Comparison of ENCODE assay signal across 31 cellular contexts in the genomic region with DNA sequence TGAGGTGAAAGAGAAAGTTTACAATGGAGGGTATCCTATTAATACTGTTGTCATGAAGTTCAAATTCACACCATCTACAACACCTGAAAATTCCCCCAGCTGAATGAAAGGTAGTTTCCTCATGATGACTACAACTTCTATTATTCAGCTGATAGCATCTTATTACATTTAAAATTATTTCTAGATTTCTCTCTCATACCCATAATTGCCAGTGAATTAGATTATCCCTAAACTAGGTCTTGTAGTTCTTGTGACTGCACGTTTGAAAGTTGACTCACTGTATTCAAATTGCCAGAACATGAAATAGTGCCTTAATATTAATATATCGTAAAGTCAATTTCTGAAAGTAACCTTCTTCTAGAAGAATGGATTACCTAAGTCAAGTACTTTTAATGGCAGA.
"Had no signal": no experiment of that assay in that cellular context is flagged by ENCODE, and none has a peak within 500 bp of the region (broad histone marks: within the 10 kb centered on the region; RNA-seq: fewer than 3 reads in every experiment).

No MANE protein-coding gene starts in this region.

- ATAC-seq: activated CD4-positive, alpha-beta T cell treated with anti-CD3 and anti-CD28 coated beads for 36 hours; activated CD4-positive, CD25-positive, alpha-beta regulatory T cell treated with anti-CD3 and anti-CD28 coated beads, Interleukin-2, amount 50 U/mL, for 24 hours; activated CD8-positive, alpha-beta T cell treated with anti-CD3 and anti-CD28 coated beads, Interleukin-2, amount 10 ng/mL, durations not matched to agents 7 days and 5 days; activated naive CD8-positive, alpha-beta T cell treated with anti-CD3 and anti-CD28 coated beads, Interleukin-2, amount 50 U/mL, for 24 hours; Right ventricle myocardium inferior; WTC11 had no signal

- H3K36me3 ChIP-seq: colonic mucosa had no signal

- H3K27ac Mint-ChIP-seq: activated CD4-positive, alpha-beta T cell treated with anti-CD3 and anti-CD28 coated beads for 36 hours; activated CD4-positive, alpha-beta T cell treated with anti-CD3 and anti-CD28 coated beads, Interleukin-2, amount 10 ng/mL, durations not matched to agents 7 days and 5 days; activated CD8-positive, alpha-beta T cell treated with anti-CD3 and anti-CD28 coated beads, Interleukin-2, amount 10 ng/mL, durations not matched to agents 7 days and 5 days; activated naive CD8-positive, alpha-beta T cell; activated naive CD8-positive, alpha-beta T cell treated with anti-CD3 and anti-CD28 coated beads, Interleukin-2, amount 50 U/mL, for 24 hours; activated T-cell treated with anti-CD3 and anti-CD28 coated beads, Interleukin-2, amount 50 U/mL, for 24 hours; activated T-helper 2 cell treated with anti-CD3 and anti-CD28 coated beads, Interferon-gamma antibody, Interleukin-2, Interleukin-4, amounts not matched to agents 10 μg/mL and 5 μg/mL and 100 μg/mL, durations not matched to agents 14 hours and 24 hours and 36 hours; brain; T-helper 1 cell treated with Interleukin-12 subunit alpha and Interleukin-12 subunit beta and Interleukin-4 antibody, amounts not matched to agents 30 μg/mL and 1 μg/mL, for 36 hours; T-helper 2 cell treated with Interferon-gamma antibody and Interleukin-4, amounts not matched to agents 5 μg/mL and 100 μg/mL, for 36 hours; WTC11 had no signal

- H3K4me3 ChIP-seq: colonic mucosa, PC-9 had no signal

- DNase-seq: activated CD4-positive, alpha-beta T cell treated with anti-CD3 and anti-CD28 coated beads for 36 hours; activated CD4-positive, alpha-beta T cell treated with anti-CD3 and anti-CD28 coated beads, Interleukin-2, amount 10 ng/mL, durations not matched to agents 7 days and 5 days; activated CD4-positive, alpha-beta T cell treated with anti-CD3 and anti-CD28 coated beads, Interleukin-2, amount 50 U/mL, for 48 hours; activated CD8-positive, alpha-beta T cell treated with anti-CD3 and anti-CD28 coated beads, Interleukin-2, amount 10 ng/mL, durations not matched to agents 7 days and 5 days; activated gamma-delta T cell; activated naive CD4-positive, alpha-beta T cell treated with Interleukin-2 at 50 U/mL for 16 hours; activated naive CD8-positive, alpha-beta T cell treated with anti-CD3 and anti-CD28 coated beads, Interleukin-2, amount 50 U/mL, for 24 hours; activated T-cell treated with anti-CD3 and anti-CD28 coated beads, Interleukin-2, amount 50 U/mL, for 24 hours; anterior cingulate cortex; central memory CD4-positive, alpha-beta T cell; colonic mucosa; NCI-H1092 treated with DMSO at 0.1 percent for 48 hours; NCI-H1417 treated with DMSO at 0.1 percent for 48 hours; NCI-H1930; NCI-H2081 treated with DMSO at 0.1 percent for 48 hours; NCI-H345; NCI-H510A; NCI-H526; NCI-H748 treated with DMSO at 0.1 percent for 48 hours; NK-92 treated with Interleukin-12 subunit alpha and Interleukin-12 subunit beta, amount 100 ng/mL, for 24 hours; PC-9; SIG-M5 had no signal

- H3K4me3 Mint-ChIP-seq: activated CD4-positive, alpha-beta T cell treated with anti-CD3 and anti-CD28 coated beads for 36 hours; activated CD4-positive, alpha-beta T cell treated with anti-CD3 and anti-CD28 coated beads, Interleukin-2, amount 10 ng/mL, durations not matched to agents 7 days and 5 days; activated CD8-positive, alpha-beta T cell treated with anti-CD3 and anti-CD28 coated beads, Interleukin-2, amount 10 ng/mL, durations not matched to agents 7 days and 5 days; activated naive CD8-positive, alpha-beta T cell; activated naive CD8-positive, alpha-beta T cell treated with anti-CD3 and anti-CD28 coated beads, Interleukin-2, amount 50 U/mL, for 24 hours; activated T-cell treated with anti-CD3 and anti-CD28 coated beads, Interleukin-2, amount 50 U/mL, for 24 hours; brain; T-helper 1 cell treated with Interleukin-12 subunit alpha and Interleukin-12 subunit beta and Interleukin-4 antibody, amounts not matched to agents 30 μg/mL and 1 μg/mL, for 36 hours; T-helper 2 cell treated with Interferon-gamma antibody and Interleukin-4, amounts not matched to agents 5 μg/mL and 100 μg/mL, for 36 hours; WTC11 had no signal

- H2AFZ ChIP-seq: PC-9 had no signal

- H3K27me3 Mint-ChIP-seq: activated CD4-positive, alpha-beta T cell treated with anti-CD3 and anti-CD28 coated beads for 36 hours; activated CD4-positive, alpha-beta T cell treated with anti-CD3 and anti-CD28 coated beads, Interleukin-2, amount 10 ng/mL, durations not matched to agents 7 days and 5 days; activated naive CD8-positive, alpha-beta T cell; activated naive CD8-positive, alpha-beta T cell treated with anti-CD3 and anti-CD28 coated beads, Interleukin-2, amount 50 U/mL, for 24 hours; activated T-cell treated with anti-CD3 and anti-CD28 coated beads, Interleukin-2, amount 50 U/mL, for 24 hours; brain had no signal

- H3K27me3 ChIP-seq: colonic mucosa had no signal

- H3K27ac ChIP-seq: colonic mucosa, PC-9, RWPE1 had no signal

- H3K9me3 ChIP-seq: colonic mucosa had no signal

- H3K4me1 Mint-ChIP-seq: brain, WTC11 had no signal

- H3K9me3 Mint-ChIP-seq: activated CD4-positive, alpha-beta T cell treated with anti-CD3 and anti-CD28 coated beads, Interleukin-2, amount 10 ng/mL, durations not matched to agents 7 days and 5 days; activated naive CD8-positive, alpha-beta T cell treated with anti-CD3 and anti-CD28 coated beads, Interleukin-2, amount 50 U/mL, for 24 hours; activated T-cell treated with anti-CD3 and anti-CD28 coated beads, Interleukin-2, amount 50 U/mL, for 24 hours; activated T-helper 2 cell treated with anti-CD3 and anti-CD28 coated beads, Interferon-gamma antibody, Interleukin-2, Interleukin-4, amounts not matched to agents 10 μg/mL and 5 μg/mL and 100 μg/mL, durations not matched to agents 14 hours and 24 hours and 36 hours; brain; T-helper 1 cell treated with Interleukin-12 subunit alpha and Interleukin-12 subunit beta and Interleukin-4 antibody, amounts not matched to agents 30 μg/mL and 1 μg/mL, for 36 hours; T-helper 2 cell treated with Interferon-gamma antibody and Interleukin-4, amounts not matched to agents 5 μg/mL and 100 μg/mL, for 36 hours; WTC11 had no signal

- H3K4me2 ChIP-seq: PC-9 had no signal
